ENCODE assay signal across 24 cellular contexts in the genomic region with DNA sequence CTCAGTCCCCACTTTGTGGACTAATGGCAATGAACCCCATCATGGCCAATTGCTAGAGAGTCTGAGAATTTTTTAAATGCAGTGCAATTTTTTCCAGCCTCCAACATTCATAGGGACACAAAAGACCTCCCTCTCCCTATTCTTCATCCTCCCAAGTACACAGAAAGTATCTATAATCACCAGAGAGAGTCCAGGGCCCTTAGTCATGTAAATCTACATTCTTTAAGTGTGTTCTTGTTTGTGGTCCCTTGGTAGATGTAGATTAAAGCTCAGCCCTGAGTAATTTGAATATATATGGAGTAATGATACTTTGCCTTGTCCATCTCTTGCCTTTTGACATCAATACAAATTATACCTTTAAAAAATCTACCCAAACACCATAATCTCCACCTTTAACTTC. TPM values are rescaled to one million over a fixed set of nuclear protein-coding genes. Genes with fewer than 3 reads are reported as not detected.
"Had no signal": no experiment of that assay in that cellular context is flagged by ENCODE, and none has a peak within 500 bp of the region (broad histone marks: within the 10 kb centered on the region; RNA-seq: fewer than 3 reads in every experiment).

No MANE protein-coding gene starts in this region.

- H3K9me3 ChIP-seq: esophagus muscularis mucosa, ovary, right atrium auricular region, uterus had no signal

- H3K27ac ChIP-seq: esophagus muscularis mucosa, neural progenitor cell, ovary, right atrium auricular region, uterus had no signal

- H3K27me3 ChIP-seq: esophagus muscularis mucosa, foreskin keratinocyte, neural progenitor cell, ovary, right atrium auricular region, uterus had no signal

- FAIRE-seq: islet of Langerhans, small intestine had no signal

- DNase-seq: effector memory CD8-positive, alpha-beta T cell; foreskin keratinocyte; head of caudate nucleus; hippocampal formation; kidney glomerular epithelial cell; mammary epithelial cell; naive thymus-derived CD4-positive, alpha-beta T cell; nucleus accumbens; ovary; small intestine; stimulated activated CD4-positive, alpha-beta T cell treated with anti-CD3 and anti-CD28 coated beads, Interleukin-2, amount 100 ng/mL, for 48 hours; stimulated activated naive CD4-positive, alpha-beta T cell treated with Interleukin-2 at 50 U/mL for 16 hours; trophoblast cell; uterus had no signal

- H3K4me1 ChIP-seq: right atrium auricular region, uterus had no signal

- H3K4me3 Mint-ChIP-seq: dendritic cell treated with granulocyte-macrophage colony-stimulating factor and Interleukin-4, amounts not matched to agents 40 ng/mL and 50 ng/mL, for 4 days; effector memory CD8-positive, alpha-beta T cell; naive thymus-derived CD4-positive, alpha-beta T cell; neural progenitor cell had no signal

- H3K27ac Mint-ChIP-seq: dendritic cell treated with granulocyte-macrophage colony-stimulating factor and Interleukin-4, amounts not matched to agents 40 ng/mL and 50 ng/mL, for 4 days; naive thymus-derived CD4-positive, alpha-beta T cell; neural progenitor cell had no signal

- H3K4me2 ChIP-seq: neural progenitor cell had no signal

- H3K36me3 Mint-ChIP-seq: neural progenitor cell had no signal

- H3K27me3 Mint-ChIP-seq: dendritic cell treated with granulocyte-macrophage colony-stimulating factor and Interleukin-4, amounts not matched to agents 40 ng/mL and 50 ng/mL, for 4 days; effector memory CD8-positive, alpha-beta T cell; naive thymus-derived CD4-positive, alpha-beta T cell had no signal

- H2AFZ ChIP-seq: neural progenitor cell had no signal

- H3K9me3 Mint-ChIP-seq: dendritic cell treated with granulocyte-macrophage colony-stimulating factor and Interleukin-4, amounts not matched to agents 40 ng/mL and 50 ng/mL, for 4 days; effector memory CD8-positive, alpha-beta T cell; neural progenitor cell had no signal

- H3K9ac ChIP-seq: neural progenitor cell had no signal

- H3K4me3 ChIP-seq: esophagus muscularis mucosa, neural progenitor cell, ovary, right atrium auricular region, uterus had no signal

- H3K36me3 ChIP-seq: esophagus muscularis mucosa, neural progenitor cell, ovary, right atrium auricular region, uterus had no signal

RNA-seq across cellular contexts. Expression of a gene that starts 51.3 kb away (rescaled TPM):
- total RNA-seq: esophagus muscularis mucosa; foreskin keratinocyte; lower leg skin; mammary epithelial cell; mesenteric fat pad; mononuclear cell; naive thymus-derived CD4-positive, alpha-beta T cell; ovary; posterior vena cava; right atrium auricular region; uterus had no signal
- polyA plus RNA-seq: foreskin keratinocyte; mammary epithelial cell; naive thymus-derived CD4-positive, alpha-beta T cell; ovary; small intestine; thymus had no signal
